In the genomic region with DNA sequence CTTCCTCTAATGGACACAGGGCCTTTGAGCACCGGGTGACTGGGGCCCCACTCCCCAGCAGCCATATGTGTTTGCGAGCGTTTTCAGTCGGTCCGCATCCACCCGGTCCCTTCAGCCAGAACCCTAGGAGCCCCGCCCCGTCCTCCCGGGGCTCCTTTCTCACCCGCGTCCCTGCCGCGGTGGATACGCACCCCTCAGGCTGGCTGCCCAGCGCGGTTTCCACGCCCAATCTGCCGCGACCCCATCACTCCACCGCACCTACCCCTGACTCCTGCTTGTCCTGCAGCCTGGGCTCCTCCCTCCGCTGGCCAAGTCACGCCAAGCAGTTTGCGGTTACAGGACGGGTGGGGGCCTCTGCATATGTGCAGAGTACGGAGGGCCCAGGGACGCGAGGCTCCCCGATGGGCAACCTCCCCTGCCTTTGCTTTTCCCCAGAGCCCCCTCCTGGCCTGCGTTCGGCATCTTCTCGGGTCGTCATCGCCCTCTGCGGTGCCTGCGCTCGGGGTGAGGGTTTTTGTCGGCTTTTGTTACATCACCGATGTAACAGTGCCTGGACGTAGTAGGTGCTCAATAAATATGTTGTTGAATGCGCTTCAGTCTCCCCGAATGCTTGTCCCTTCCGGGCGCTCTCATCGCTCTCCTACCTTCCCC, we compare ENCODE assay signal across 8 cellular contexts. TPM values are rescaled to one million over a fixed set of nuclear protein-coding genes. Genes with fewer than 3 reads are reported as not detected.
DNase-seq lines count a peak whose midpoint lies in the region; ATAC-seq and TF ChIP-seq lines count a peak whose summit lies in the region.

No MANE protein-coding gene starts in this region.

- no peaks in the 10 kb centered on the region; the same call in 1 of the 2 replicates for H3K9me3 ChIP-seq in AG04450 (ENCODE audit: control insufficient read depth, insufficient read depth, low read length)
- no peaks in the 10 kb centered on the region for H3K9me3 ChIP-seq in effector memory CD4-positive, alpha-beta T cell (ENCODE audit: control insufficient read depth, low read length)
- H3K9me3 ChIP-seq in mucosa of descending colon, result no peaks in the 10 kb centered on the region

- intact Hi-C loops in mucosa of descending colon (cut with DNase I, micrococcal nuclease), result no loop called here

- DNase-seq in AG04450 (ENCODE audit: low read depth, low spot score), result no peak
- DNase-seq in T-cell, result peak in 6 of 34 experiments; percentile 9 to 35 (median 20)
- peak; percentile 6 to 16 (median 12) for DNase-seq in effector memory CD4-positive, alpha-beta T cell
- DNase-seq in mucosa of descending colon, result peak in 1 of 3 donors; percentile 57
- no peak for DNase-seq in Ammon's horn (ENCODE audit: low spot score)
- DNase-seq in medulla oblongata (ENCODE audit: extremely low spot score), result no peak
- DNase-seq in NCI-H510A (lab: John Stamatoyannopoulos, UW), result no peak

- H3K4me1 Mint-ChIP-seq in T-cell, result peaks cover 43 to 73% (median 63%) of the 10 kb centered on the region in 3 donors

- CTCF ChIA-PET in AG04450 (lab: Charles Lee), result interaction anchor here (1.0 to 1.5 kb wide), 6 partner anchors 8 to 245 kb away, joined by 4 to 10 read pairs (median 5); a partner anchor contains a TSS
- CTCF ChIA-PET in T-cell (lab: Charles Lee), result interaction anchor here (0.6 to 1.6 kb wide), 5 partner anchors 9 to 194 kb away, joined by 3 to 12 read pairs (median 5); a partner anchor contains a TSS

- POLR2A ChIA-PET in AG04450 (lab: Yijun Ruan, JAX), result interaction anchor here (1.1 to 2.6 kb wide), 2 partner anchors 8 to 10 kb away, joined by 4 to 18 read pairs; a partner anchor contains a TSS
- POLR2A ChIA-PET in T-cell (lab: Charles Lee), result interaction anchor here in 1 of 2 donors (0.6 kb wide), 1 partner anchor 139 kb away, joined by 6 read pairs; no protein-coding TSS in a partner anchor

- H3K9me3 Mint-ChIP-seq in T-cell, result no peaks in the 10 kb centered on the region

- peak overlapping the region; percentile 80 to 95 (median 92) for H3K4me3 Mint-ChIP-seq in T-cell

- no peaks in the 10 kb centered on the region for H3K27me3 Mint-ChIP-seq in T-cell

- ATAC-seq in GM21786 (IDR thresholded peaks at IDR 0.05; ENCODE audit: unreplicated experiment) (peak; percentile 5), T-cell (replicated peaks in 1 of 4) (peak in 3 of 4 experiments; percentile 0 to 6 (median 6)), mucosa of descending colon (peak; percentile 8)

- H3K27me3 ChIP-seq in AG04450 (ENCODE audit: control insufficient read depth, insufficient read depth, low read length), result no peaks in the 10 kb centered on the region
- H3K27me3 ChIP-seq in effector memory CD4-positive, alpha-beta T cell (replicated peaks; ENCODE audit: control insufficient read depth, insufficient read depth, low read length, poor library complexity, severe bottlenecking), result no peaks in the 10 kb centered on the region

- TF ChIP-seq CTCF in AG04450 (IDR thresholded peaks at IDR 0.05; ENCODE audit: low read depth, low read length) (no peak), mucosa of descending colon (IDR thresholded peaks at IDR 0.05) (no peak)

- peak overlapping the region; percentile 61 for H3K27ac ChIP-seq in AG04450 (ENCODE audit: low read depth, low read length)
- peak overlapping the region; percentile 73 for H3K27ac ChIP-seq in effector memory CD4-positive, alpha-beta T cell (ENCODE audit: insufficient read depth, low read length, poor library complexity, severe bottlenecking)

- peaks cover 30% of the 10 kb centered on the region for H3K36me3 Mint-ChIP-seq in T-cell

- H3K27ac Mint-ChIP-seq in T-cell, result peak overlapping the region; percentile 89 to 96

- peak overlapping the region; percentile 76 for H3K4me3 ChIP-seq in AG04450 (ENCODE audit: low read depth, low read length)
- peak overlapping the region; percentile 67 for H3K4me3 ChIP-seq in effector memory CD4-positive, alpha-beta T cell (ENCODE audit: insufficient read depth, low read depth, low read length, poor library complexity, severe bottlenecking)
- no peak overlapping the region for H3K4me3 ChIP-seq in mucosa of descending colon

- H3K4me1 ChIP-seq in effector memory CD4-positive, alpha-beta T cell (ENCODE audit: control insufficient read depth, insufficient read depth, low read length, poor library complexity, severe bottlenecking), result peaks cover 34% of the 10 kb centered on the region
- peaks cover 27% of the 10 kb centered on the region for H3K4me1 ChIP-seq in mucosa of descending colon (ENCODE audit: low read depth)

- peaks cover 30% of the 10 kb centered on the region for H3K36me3 ChIP-seq in effector memory CD4-positive, alpha-beta T cell (ENCODE audit: control insufficient read depth, insufficient read depth, low read length)
- no peaks in the 10 kb centered on the region for H3K36me3 ChIP-seq in mucosa of descending colon (ENCODE audit: low read depth)

RNA-seq across cellular contexts. Expression of a gene that starts 1.0 kb away (rescaled TPM):
- 3.1 and 4.3 TPM in 2 replicates for polyA plus RNA-seq in AG04450 (2011; rRNA removed)
- 7.1 and 7.6 TPM in 2 replicates for polyA minus RNA-seq in AG04450 (2011; rRNA and poly(A)+ RNA removed)
- 10 to 100 TPM; 10.0 to 21.7 (median 16.0) TPM for total RNA-seq in T-cell
- 1 to 10 TPM; 2.5 to 9.1 (median 3.1) TPM for total RNA-seq in mucosa of descending colon

RNA-seq across cellular contexts. Expression of a gene that starts 8.9 kb away (rescaled TPM):
- polyA plus RNA-seq in AG04450 (2011; rRNA removed), result 2,243 and 2,383 TPM in 2 replicates
- 715 and 775 TPM in 2 replicates for polyA minus RNA-seq in AG04450 (2011; rRNA and poly(A)+ RNA removed)
- 1,000 to 10,000 TPM; 1,569 to 1,786 (median 1,717) TPM for total RNA-seq in T-cell
- 100 to 1,000 TPM; 617 to 705 (median 692) TPM for total RNA-seq in mucosa of descending colon

Comparison
In these comparisons a context has a peak if more than half of its experiments do, and no peak if none do; other contexts are left out.
1. DNase-seq: peak in effector memory CD4-positive, alpha-beta T cell (3 of 3); none in AG04450 (single experiment), Ammon's horn (single experiment), medulla oblongata (single experiment) and NCI-H510A (single experiment).
2. Peak in every context shown above with its lines, with median percentiles within 50 percentile points of each other: ATAC-seq.